ENCODE assay signal across 22 cellular contexts in genomic region chr19:33498391-33499000, GRCh38.
"Had no signal": no experiment of that assay in that cellular context is flagged by ENCODE, and none has a peak within 500 bp of the region (broad histone marks: within the 10 kb centered on the region; RNA-seq: fewer than 3 reads in every experiment).

No MANE protein-coding gene starts in this region.

- ATAC-seq: foreskin keratinocyte; stimulated activated effector memory CD8-positive, alpha-beta T cell treated with anti-CD3 and anti-CD28 coated beads, Interleukin-12 subunit alpha, Interleukin-12 subunit beta, amount 100 ng/mL, for 72 hours; stimulated activated naive CD8-positive, alpha-beta T cell treated with anti-CD3 and anti-CD28 coated beads, Interleukin-15, Interleukin-2, amounts not matched to agents 100 U/mL and 50 U/mL, for 24 hours had no signal

- H3K36me3 Mint-ChIP-seq: natural killer cell treated with Interleukin-12 subunit alpha and Interleukin-12 subunit beta and Interleukin-15 and Interleukin-18, amount 100 ng/mL, for 72 hours; stimulated activated effector memory CD8-positive, alpha-beta T cell treated with anti-CD3 and anti-CD28 coated beads, Interleukin-12 subunit alpha, Interleukin-12 subunit beta, amount 100 ng/mL, for 72 hours had no signal

- H3K36me3 ChIP-seq: colonic mucosa, uterus had no signal

- H3K9me3 ChIP-seq: colonic mucosa, right atrium auricular region, suprapubic skin, thyroid gland, upper lobe of left lung, uterus had no signal

- H3K4me1 Mint-ChIP-seq: endodermal cell had no signal

- H2AFZ ChIP-seq: hepatocyte had no signal

- H3K4me3 ChIP-seq: colonic mucosa, hepatocyte, lung, right atrium auricular region, smooth muscle cell, suprapubic skin, thyroid gland, upper lobe of left lung, uterus had no signal

- H3K79me2 ChIP-seq: hepatocyte had no signal

- H3K4me3 Mint-ChIP-seq: endodermal cell; natural killer cell treated with Interleukin-12 subunit alpha and Interleukin-12 subunit beta and Interleukin-15 and Interleukin-18, amount 100 ng/mL, for 72 hours; stimulated activated effector memory CD8-positive, alpha-beta T cell treated with anti-CD3 and anti-CD28 coated beads, Interleukin-12 subunit alpha, Interleukin-12 subunit beta, amount 100 ng/mL, for 72 hours had no signal

- H3K27ac ChIP-seq: colonic mucosa, foreskin keratinocyte, hepatocyte, right atrium auricular region, suprapubic skin, thyroid gland, upper lobe of left lung, uterus had no signal

- H3K27me3 Mint-ChIP-seq: natural killer cell treated with Interleukin-12 subunit alpha and Interleukin-12 subunit beta and Interleukin-15 and Interleukin-18, amount 100 ng/mL, for 72 hours had no signal

- H3K9me3 Mint-ChIP-seq: endodermal cell; natural killer cell treated with Interleukin-12 subunit alpha and Interleukin-12 subunit beta and Interleukin-15 and Interleukin-18, amount 100 ng/mL, for 72 hours; stimulated activated effector memory CD8-positive, alpha-beta T cell treated with anti-CD3 and anti-CD28 coated beads, Interleukin-12 subunit alpha, Interleukin-12 subunit beta, amount 100 ng/mL, for 72 hours had no signal

- DNase-seq: cerebellar nuclear complex; colonic mucosa; effector CD4-positive, alpha-beta T cell; endodermal cell; erythroblast; foreskin keratinocyte; head of caudate nucleus; mesenchymal stem cell; midbrain; stimulated activated CD4-positive, alpha-beta T cell treated with anti-CD3 and anti-CD28 coated beads, Interleukin-4, amount 100 ng/mL, for 1 hour; stimulated activated CD8-positive, alpha-beta memory T cell treated with anti-CD3 and anti-CD28 coated beads, Interleukin-4, amount 100 ng/mL, for 48 hours; stimulated activated naive CD8-positive, alpha-beta T cell treated with anti-CD3 and anti-CD28 coated beads, Interleukin-15, Interleukin-2, amounts not matched to agents 100 U/mL and 50 U/mL, for 24 hours; thyroid gland; upper lobe of left lung; uterus had no signal

- H3K27ac Mint-ChIP-seq: endodermal cell; natural killer cell treated with Interleukin-12 subunit alpha and Interleukin-12 subunit beta and Interleukin-15 and Interleukin-18, amount 100 ng/mL, for 72 hours; stimulated activated effector memory CD8-positive, alpha-beta T cell treated with anti-CD3 and anti-CD28 coated beads, Interleukin-12 subunit alpha, Interleukin-12 subunit beta, amount 100 ng/mL, for 72 hours had no signal

- H3K4me2 ChIP-seq: hepatocyte, smooth muscle cell had no signal

- H3K4me1 ChIP-seq: colonic mucosa, foreskin keratinocyte, right atrium auricular region, suprapubic skin, thyroid gland, upper lobe of left lung, uterus had no signal

- H3K27me3 ChIP-seq: colonic mucosa, foreskin keratinocyte, hepatocyte, right atrium auricular region, suprapubic skin, thyroid gland, upper lobe of left lung, uterus had no signal
